8 cellular contexts compared by ENCODE assay signal in genomic region chr18:76803814-76804213, GRCh38. TPM values are rescaled to one million over a fixed set of nuclear protein-coding genes. Genes with fewer than 3 reads are reported as not detected.
DNase-seq lines count a peak whose midpoint lies in the region; ATAC-seq and TF ChIP-seq lines count a peak whose summit lies in the region.

No MANE protein-coding gene starts in this region.

- DNase-seq in AG09319 (ENCODE audit: extremely low read depth, low read depth) (no peak), NCI-H460 (ENCODE audit: extremely low read depth, low read depth) (peak; percentile 61), chondrocyte (ENCODE audit: low spot score) (no peak), lung microvascular endothelial cell (ENCODE audit: low read depth in 2 of 2) (peak; percentile 44 to 57)
- peak; percentile 63 to 73 for DNase-seq in activated CD4-positive, alpha-beta T cell treated with anti-CD3 and anti-CD28 coated beads for 24 hours (ENCODE audit: low read depth in 2 of 2)
- peak; percentile 44 to 63 for DNase-seq in stimulated activated CD8-positive, alpha-beta memory T cell treated with anti-CD3 and anti-CD28 coated beads, Interleukin-2, amount 100 ng/mL, for 48 hours (ENCODE audit: low read depth in 2 of 2)

- peaks cover 5% of the 10 kb centered on the region for H3K4me1 Mint-ChIP-seq in chondrocyte (ENCODE audit: low read depth)

- peaks cover 2% of the 10 kb centered on the region for H3K9me3 Mint-ChIP-seq in chondrocyte (ENCODE audit: low read depth)

- TF ChIP-seq CTCF in AG09319 (IDR thresholded peaks at IDR 0.05; ENCODE audit: low read depth, low read length): peak; percentile 89
- peak; percentile 85 for TF ChIP-seq CTCF in chondrocyte (IDR thresholded peaks at IDR 0.05)

- H3K4me3 Mint-ChIP-seq in chondrocyte (ENCODE audit: unreplicated experiment): no peak overlapping the region

- H3K36me3 Mint-ChIP-seq in chondrocyte (ENCODE audit: low read depth): no peaks in the 10 kb centered on the region

- ATAC-seq in GM18861 (IDR thresholded peaks at IDR 0.05; ENCODE audit: unreplicated experiment) (peak; percentile 55), HG03159 (IDR thresholded peaks at IDR 0.05; ENCODE audit: unreplicated experiment) (peak; percentile 62)

- H3K27me3 Mint-ChIP-seq in chondrocyte (ENCODE audit: low read depth): no peaks in the 10 kb centered on the region

- H3K27ac Mint-ChIP-seq in chondrocyte (ENCODE audit: unreplicated experiment): no peak overlapping the region

RNA-seq across cellular contexts. Expression of gene ZNF236, which starts 18.5 kb away (rescaled TPM):
- 4.5 and 4.7 TPM in 2 replicates for total RNA-seq in NCI-H460 (2014; rRNA removed; shearing (Covaris generic))
- 3.0 and 3.9 TPM in 2 replicates for polyA plus RNA-seq in NCI-H460 (2014; cell fraction: nucleus; rRNA removed)
- total RNA-seq in chondrocyte: 14.3 to 20.2 TPM (median 16.1 TPM) in 3 replicates
- 3.9 and 6.5 TPM in 2 replicates for total RNA-seq in lung microvascular endothelial cell

Comparison
In these comparisons a context has a peak if more than half of its experiments do, and no peak if none do; other contexts are left out.
1. DNase-seq: peak in NCI-H460 (single experiment), activated CD4-positive, alpha-beta T cell treated with anti-CD3 and anti-CD28 coated beads for 24 hours (2 of 2), lung microvascular endothelial cell (2 of 2) and stimulated activated CD8-positive, alpha-beta memory T cell treated with anti-CD3 and anti-CD28 coated beads, Interleukin-2, amount 100 ng/mL, for 48 hours (2 of 2); none in AG09319 (single experiment) and chondrocyte (single experiment).